Comparison of ENCODE assay signal across 8 cellular contexts in genomic region chr5:142109356-142110045, GRCh38. TPM values are rescaled to one million over a fixed set of nuclear protein-coding genes. Genes with fewer than 3 reads are reported as not detected.
DNase-seq lines count a peak whose midpoint lies in the region; ATAC-seq and TF ChIP-seq lines count a peak whose summit lies in the region.

No MANE protein-coding gene starts in this region.

- H3K4me3 ChIP-seq in LNCaP clone FGC (ENCODE audit: low read depth, low read length) (peak overlapping the region; percentile 65), heart left ventricle (peak overlapping the region; percentile 73 to 92 (median 85)), psoas muscle (peak overlapping the region; percentile 94)

- 0 to 1% (median 1%) methylated on average over 18 of the region's 18 CpGs for WGBS in heart left ventricle, 4 donors
- WGBS in psoas muscle, 3 donors = 0 to 1% (median 0%) methylated on average over 18 of the region's 18 CpGs

- TF ChIP-seq CTCF in LNCaP clone FGC (IDR thresholded peaks at IDR 0.05; ENCODE audit: control insufficient read depth, extremely low read depth, insufficient read depth) = no peak
- no peak for TF ChIP-seq CTCF in heart left ventricle (IDR thresholded peaks at IDR 0.05)
- no peak for TF ChIP-seq CTCF in psoas muscle (IDR thresholded peaks at IDR 0.05)

- peaks cover 17 to 46% of the 10 kb centered on the region in 2 donors for H3K36me3 Mint-ChIP-seq in activated naive CD4-positive, alpha-beta T cell treated with anti-CD3 and anti-CD28 coated beads, Interleukin-2, amount 50 U/mL, for 72 hours

- no peak for TF ChIP-seq POLR2A in heart left ventricle (IDR thresholded peaks at IDR 0.05)

- intact Hi-C loops in heart left ventricle (cut with DNase I) (loop anchor here in 8 of 10 donors (2.0 to 10.0 kb wide), 8 partner anchors 47 to 97 kb away; partner anchors contain the start of gene GNPDA1 (in 4 of the 8)), psoas muscle (cut with DNase I) (no loop called here)

- H3K27me3 ChIP-seq in heart left ventricle (no peaks in the 10 kb centered on the region), psoas muscle (ENCODE audit: insufficient read depth in 3 of 3, low read length in 2 of 3) (no peaks in the 10 kb centered on the region)

- H3K27ac Mint-ChIP-seq in activated naive CD4-positive, alpha-beta T cell treated with anti-CD3 and anti-CD28 coated beads, Interleukin-2, amount 50 U/mL, for 72 hours = peak overlapping the region; percentile 93 to 99

- no peaks in the 10 kb centered on the region for H3K36me3 ChIP-seq in heart left ventricle
- no peaks in the 10 kb centered on the region for H3K36me3 ChIP-seq in psoas muscle (ENCODE audit: insufficient read depth in 1 of 2, low read depth in 1 of 2)

- no peaks in the 10 kb centered on the region for H3K9me3 ChIP-seq in heart left ventricle
- H3K9me3 ChIP-seq in psoas muscle = no peaks in the 10 kb centered on the region

- peak; percentile 49 for DNase-seq in NCI-H748 (lab: John Stamatoyannopoulos, UW; ENCODE audit: unreplicated experiment)
- no peak for DNase-seq in NCI-H748 treated with DMSO at 0.1 percent for 48 hours (lab: John Stamatoyannopoulos, UW)
- DNase-seq in LNCaP clone FGC (ENCODE audit: low read depth) = no peak
- DNase-seq in activated naive CD4-positive, alpha-beta T cell treated with anti-CD3 and anti-CD28 coated beads, Interleukin-2, amount 50 U/mL, for 72 hours (ENCODE audit: low spot score in 2 of 2) = no peak
- peak in 1 of 5 donors; percentile 22 for DNase-seq in heart left ventricle
- DNase-seq in psoas muscle = no peak
- no peak for DNase-seq in NCI-H1436 (lab: John Stamatoyannopoulos, UW)

- H3K27ac ChIP-seq in heart left ventricle = peak overlapping the region; percentile 94 to 99 (median 98)
- H3K27ac ChIP-seq in psoas muscle = peak overlapping the region; percentile 99

- ATAC-seq in activated naive CD4-positive, alpha-beta T cell treated with anti-CD3 and anti-CD28 coated beads, Interleukin-2, amount 50 U/mL, for 72 hours = peak; percentile 38 to 47
- ATAC-seq in heart left ventricle (no peak), psoas muscle (peak in 1 of 4 donors; percentile 5), HG03378 (IDR thresholded peaks at IDR 0.05; ENCODE audit: unreplicated experiment) (no peak)

- H3K9me3 Mint-ChIP-seq in activated naive CD4-positive, alpha-beta T cell treated with anti-CD3 and anti-CD28 coated beads, Interleukin-2, amount 50 U/mL, for 72 hours = peaks cover 0 to 4% of the 10 kb centered on the region in 2 donors

- H3K4me1 ChIP-seq in heart left ventricle (peaks cover 6 to 61% (median 35%) of the 10 kb centered on the region in 12 donors), psoas muscle (peaks cover 35% of the 10 kb centered on the region)

RNA-seq across cellular contexts. Expression of gene NDFIP1, which starts 0.9 kb away (rescaled TPM):
- total RNA-seq in activated naive CD4-positive, alpha-beta T cell treated with anti-CD3 and anti-CD28 coated beads, Interleukin-2, amount 50 U/mL, for 72 hours = 10 to 100 TPM; 70.5 to 92.3 TPM
- total RNA-seq in heart left ventricle (10 to 100 TPM; 51.4 to 69.3 (median 62.1) TPM), psoas muscle (10 to 100 TPM; 28.5 to 34.1 (median 31.8) TPM)
- polyA plus RNA-seq in heart left ventricle (10 to 100 TPM; 26.6 to 49.8 TPM), psoas muscle (10 to 100 TPM; 22.9 to 34.2 (median 23.7) TPM)

Comparison
In these comparisons a context has a peak if more than half of its experiments do, and no peak if none do; other contexts are left out.
1. ATAC-seq: peak in activated naive CD4-positive, alpha-beta T cell treated with anti-CD3 and anti-CD28 coated beads, Interleukin-2, amount 50 U/mL, for 72 hours (2 of 2); none in heart left ventricle (0 of 4) and HG03378 (single experiment).
2. intact Hi-C loops: an anchor here in heart left ventricle (2.0 to 10.0 kb wide); none called in psoas muscle.
3. Peak in every context shown above with its lines, with median percentiles within 50 percentile points of each other: H3K4me3 ChIP-seq.